Comparison of ENCODE assay signal across 26 cellular contexts in genomic region chr1:87196110-87196509, GRCh38.
"Had no signal": no experiment of that assay in that cellular context is flagged by ENCODE, and none has a peak within 500 bp of the region (broad histone marks: within the 10 kb centered on the region; RNA-seq: fewer than 3 reads in every experiment).

No MANE protein-coding gene starts in this region.

- H3K27ac Mint-ChIP-seq: activated CD4-positive, alpha-beta memory T cell treated with anti-CD3 and anti-CD28 coated beads, Interleukin-2, amount 10 ng/mL, durations not matched to agents 7 days and 5 days; activated CD4-positive, alpha-beta T cell treated with anti-CD3 and anti-CD28 coated beads for 36 hours; activated naive CD4-positive, alpha-beta T cell treated with anti-CD3 and anti-CD28 coated beads for 36 hours; activated naive CD8-positive, alpha-beta T cell; activated T-helper 17 cell treated with anti-CD3 and anti-CD28 coated beads, Interleukin-2, amount 50 U/mL, for 72 hours; brain; T-cell had no signal

- H3K27ac ChIP-seq: SK-N-MC, VCaP had no signal

- ATAC-seq: activated CD4-positive, alpha-beta T cell treated with anti-CD3 and anti-CD28 coated beads for 36 hours; activated T-helper 17 cell treated with anti-CD3 and anti-CD28 coated beads, Interleukin-2, amount 50 U/mL, for 72 hours; PC-3; T-cell had no signal

- H3K36me3 Mint-ChIP-seq: activated naive CD8-positive, alpha-beta T cell; T-cell had no signal

- H3K4me3 ChIP-seq: SK-N-MC had no signal

- H3K9me3 Mint-ChIP-seq: activated CD4-positive, alpha-beta memory T cell treated with anti-CD3 and anti-CD28 coated beads, Interleukin-2, amount 10 ng/mL, durations not matched to agents 7 days and 5 days had no signal

- H3K4me3 Mint-ChIP-seq: activated CD4-positive, alpha-beta memory T cell treated with anti-CD3 and anti-CD28 coated beads, Interleukin-2, amount 10 ng/mL, durations not matched to agents 7 days and 5 days; activated CD4-positive, alpha-beta T cell treated with anti-CD3 and anti-CD28 coated beads for 36 hours; activated naive CD4-positive, alpha-beta T cell treated with anti-CD3 and anti-CD28 coated beads for 36 hours; activated naive CD8-positive, alpha-beta T cell; activated T-helper 17 cell treated with anti-CD3 and anti-CD28 coated beads, Interleukin-2, amount 50 U/mL, for 72 hours; brain; central memory CD8-positive, alpha-beta T cell; T-cell had no signal

- H3K4me1 Mint-ChIP-seq: activated CD4-positive, alpha-beta memory T cell treated with anti-CD3 and anti-CD28 coated beads, Interleukin-2, amount 10 ng/mL, durations not matched to agents 7 days and 5 days; activated CD4-positive, alpha-beta T cell treated with anti-CD3 and anti-CD28 coated beads for 36 hours; activated T-helper 17 cell treated with anti-CD3 and anti-CD28 coated beads, Interleukin-2, amount 50 U/mL, for 72 hours; central memory CD8-positive, alpha-beta T cell; T-cell had no signal

- DNase-seq: activated CD4-positive, alpha-beta memory T cell treated with anti-CD3 and anti-CD28 coated beads, Interleukin-2, amount 10 ng/mL, durations not matched to agents 7 days and 5 days; activated CD4-positive, alpha-beta T cell treated with anti-CD3 and anti-CD28 coated beads for 36 hours; activated CD4-positive, alpha-beta T cell treated with anti-CD3 and anti-CD28 coated beads, Interleukin-2, amount 50 U/mL, for 1 hour; activated gamma-delta T cell; activated naive CD4-positive, alpha-beta T cell treated with anti-CD3 and anti-CD28 coated beads for 36 hours; activated T-cell treated with anti-CD3 and anti-CD28 coated beads for 4 hours; activated T-cell treated with anti-CD3 and anti-CD28 coated beads, Interleukin-2, amount 50 U/mL, for 48 hours; amygdala; NCI-H1048; NCI-H146; NCI-H1930; NCI-H2107; NCI-H2171 treated with DMSO at 0.1 percent for 48 hours; NCI-H526; NCI-H82; PC-3; SIG-M5; T-cell; T-helper 2 cell; T1000 had no signal
